Comparison of ENCODE assay signal across 21 cellular contexts in genomic region chr5:81265101-81265500, GRCh38. TPM values are rescaled to one million over a fixed set of nuclear protein-coding genes. Genes with fewer than 3 reads are reported as not detected.
A peak's percentile ranks its signal among the peaks of the same experiment; 100 is the strongest.
DNase-seq lines count a peak whose midpoint lies in the region; ATAC-seq and TF ChIP-seq lines count a peak whose summit lies in the region.
"Had no signal": no experiment of that assay in that cellular context is flagged by ENCODE, and none has a peak within 500 bp of the region (broad histone marks: within the 10 kb centered on the region; RNA-seq: fewer than 3 reads in every experiment).

No MANE protein-coding gene starts in this region.

- no peak for TF ChIP-seq POLR2A in IMR-90 (IDR thresholded peaks at IDR 0.05; ENCODE audit: low read depth, low read length)

- H3K4me1 ChIP-seq in ACC112 (ENCODE audit: control insufficient read depth, insufficient read depth, low read length, unreplicated experiment) (peaks cover 31% of the 10 kb centered on the region), IMR-90 (ENCODE audit: control insufficient read depth, insufficient read depth, low read length) (peaks cover 8% of the 10 kb centered on the region), foreskin keratinocyte (peaks cover 10% of the 10 kb centered on the region), hepatocyte (ENCODE audit: insufficient read depth) (no peaks in the 10 kb centered on the region)

- no peaks in the 10 kb centered on the region for H4K20me1 ChIP-seq in IMR-90 (ENCODE audit: insufficient read depth, low read length)
- no peaks in the 10 kb centered on the region for H4K20me1 ChIP-seq in hepatocyte (ENCODE audit: insufficient read depth, poor library complexity, severe bottlenecking)

- no peak overlapping the region for H2AK5ac ChIP-seq in IMR-90 (ENCODE audit: low read depth, low read length)

- in situ Hi-C loops in IMR-90 (cut with MboI; ENCODE audit: low sequenced_read_pairs): no loop called here

- no peak overlapping the region for H3K4me2 ChIP-seq in IMR-90 (ENCODE audit: low read depth, low read length)
- no peak overlapping the region for H3K4me2 ChIP-seq in hepatocyte
- H3K4me2 ChIP-seq: PC-9 had no signal

- H2AFZ ChIP-seq in ACC112 (ENCODE audit: low read length, unreplicated experiment) (no peak overlapping the region), IMR-90 (replicated peaks; ENCODE audit: low read length, poor library complexity) (no peak overlapping the region), hepatocyte (no peak overlapping the region)
- H2AFZ ChIP-seq: PC-9 had no signal

- H3K9ac ChIP-seq in IMR-90 (ENCODE audit: low read depth, low read length): no peak overlapping the region

- H3K4me3 ChIP-seq in ACC112 (ENCODE audit: low read depth, low read length) (no peak overlapping the region), IMR-90 (ENCODE audit: insufficient read depth, low read depth, low read length) (no peak overlapping the region), cardiac fibroblast (replicated peaks in 1 of 2; ENCODE audit: low read depth in 2 of 2, low read length in 2 of 2) (no peak overlapping the region), foreskin fibroblast (ENCODE audit: low read depth in 1 of 2, low read length in 2 of 2) (no peak overlapping the region), hepatocyte (no peak overlapping the region)
- H3K4me3 ChIP-seq: MG63, PC-9 had no signal

- no peak overlapping the region for H3K56ac ChIP-seq in IMR-90 (ENCODE audit: extremely low read depth, insufficient read depth, low read length)

- POLR2A ChIA-PET in IMR-90 (lab: Charles Lee; ENCODE audit: unreplicated experiment): no interaction called here

- H3K14ac ChIP-seq in IMR-90 (replicated peaks; ENCODE audit: low read depth, low read length): no peak overlapping the region

- H3K36me3 ChIP-seq in ACC112 (ENCODE audit: insufficient read depth, low read length) (peaks cover 8% of the 10 kb centered on the region), IMR-90 (ENCODE audit: control insufficient read depth, insufficient read depth, low read length) (no peaks in the 10 kb centered on the region), hepatocyte (replicated peaks; ENCODE audit: insufficient read depth, low read depth) (no peaks in the 10 kb centered on the region)

- CTCF ChIA-PET in IMR-90 (lab: Yijun Ruan, JAX): no interaction called here

- H3K27ac ChIP-seq in ACC112 (ENCODE audit: low read depth, low read length): 0 out of 2 replicates have a peak overlapping the region, but pooled peaks have one; percentile 2
- no peak overlapping the region for H3K27ac ChIP-seq in IMR-90 (ENCODE audit: insufficient read depth, low read length)
- H3K27ac ChIP-seq in foreskin keratinocyte: no peak overlapping the region
- no peak overlapping the region for H3K27ac ChIP-seq in hepatocyte
- H3K27ac ChIP-seq: 22Rv1, PC-9, RWPE1 had no signal

- no peak overlapping the region for H2AK9ac ChIP-seq in IMR-90 (replicated peaks; ENCODE audit: low read depth, low read length, poor library complexity)

- dilution Hi-C loops in IMR-90 (cut with HindIII; ENCODE audit: low sequenced_read_pairs, unreplicated experiment): no loop called here

- no peaks in the 10 kb centered on the region for H3K9me3 ChIP-seq in IMR-90 (ENCODE audit: control insufficient read depth, insufficient read depth, low read length)
- H3K9me3 ChIP-seq in hepatocyte (ENCODE audit: low read depth): no peaks in the 10 kb centered on the region

- TF ChIP-seq RAD21 in IMR-90 (IDR thresholded peaks at IDR 0.05; ENCODE audit: low read length): no peak

- DNase-seq in IMR-90: peak; percentile 66
- DNase-seq in cardiac fibroblast (ENCODE audit: low read depth in 2 of 2): peak; percentile 31 to 76
- peak; percentile 16 to 57 for DNase-seq in foreskin fibroblast
- no peak for DNase-seq in foreskin keratinocyte
- no peak for DNase-seq in hepatocyte (ENCODE audit: low spot score)
- DNase-seq in NCI-H1417 (lab: John Stamatoyannopoulos, UW): no peak
- DNase-seq: CD8-positive, alpha-beta T cell; DMS53; EL; Karpas-422; MG63; NCI-H1048; NCI-H1436 treated with DMSO at 0.1 percent for 48 hours; NCI-H2029; NCI-H526; PC-9 had no signal

- H4K91ac ChIP-seq in IMR-90 (ENCODE audit: insufficient read depth, low read depth, low read length): no peak overlapping the region

- no TSS peak for BruUV-seq in IMR-90 (replicated peaks; lab: Mats Ljungman, UMichigan)

- H3K23ac ChIP-seq in IMR-90 (ENCODE audit: low read depth, low read length): no peak overlapping the region

- H4K8ac ChIP-seq in IMR-90 (ENCODE audit: low read depth in 2 of 2, low read length in 2 of 2): no peak overlapping the region

- peaks cover 4% of the 10 kb centered on the region; the same call in 1 of the 2 replicates for H3K9me1 ChIP-seq in IMR-90 (ENCODE audit: insufficient read depth, low read length)

- H3K79me1 ChIP-seq in IMR-90 (ENCODE audit: low read depth in 1 of 2, low read length in 2 of 2): peaks cover 22 to 29% of the 10 kb centered on the region in 2 experiments

- H3K27me3 ChIP-seq in ACC112 (ENCODE audit: insufficient read depth, low read length) (no peaks in the 10 kb centered on the region), IMR-90 (ENCODE audit: control insufficient read depth, insufficient read depth, low read length) (no peaks in the 10 kb centered on the region), foreskin keratinocyte (no peaks in the 10 kb centered on the region), hepatocyte (no peaks in the 10 kb centered on the region)
- H3K27me3 ChIP-seq: MG63 had no signal

- H3K4ac ChIP-seq in IMR-90 (ENCODE audit: low read depth, low read length): no peak overlapping the region

- H3K79me2 ChIP-seq in ACC112 (ENCODE audit: control insufficient read depth, insufficient read depth, low read length, unreplicated experiment) (peaks cover 18% of the 10 kb centered on the region), hepatocyte (peaks cover 33% of the 10 kb centered on the region)

- intact Hi-C loops in IMR-90 (cut with micrococcal nuclease): no loop called here

- no peak for TF ChIP-seq CTCF in IMR-90 (conservative IDR thresholded peaks at IDR 0.05; ENCODE audit: low read depth, low read length)
- TF ChIP-seq CTCF in cardiac fibroblast (IDR thresholded peaks at IDR 0.05; ENCODE audit: low read depth, low read length): no peak
- TF ChIP-seq CTCF in foreskin fibroblast (IDR thresholded peaks at IDR 0.05; ENCODE audit: low read depth, low read length): no peak
- no peak for TF ChIP-seq CTCF in foreskin keratinocyte (conservative IDR thresholded peaks at IDR 0.05)
- no peak for TF ChIP-seq CTCF in hepatocyte (IDR thresholded peaks at IDR 0.05; ENCODE audit: poor library complexity)

- no peak overlapping the region for H2BK5ac ChIP-seq in IMR-90 (ENCODE audit: low read depth, low read length, poor library complexity, severe bottlenecking)

- H4K5ac ChIP-seq in IMR-90 (ENCODE audit: low read depth, low read length): no peak overlapping the region

- no peaks in the 10 kb centered on the region for H3K9me2 ChIP-seq in hepatocyte (replicated peaks; ENCODE audit: insufficient read depth)

- ATAC-seq in IMR-90 (ENCODE audit: low read depth): peak; percentile 82
- ATAC-seq in foreskin keratinocyte: no peak
- no peak for ATAC-seq in HG03135 (IDR thresholded peaks at IDR 0.05; ENCODE audit: unreplicated experiment)
- ATAC-seq: CD8-positive, alpha-beta T cell had no signal

- no peak overlapping the region for H2BK20ac ChIP-seq in IMR-90 (ENCODE audit: low read depth, low read length)

- no peak overlapping the region for H3K18ac ChIP-seq in IMR-90 (ENCODE audit: low read depth, low read length)

- H2BK15ac ChIP-seq in IMR-90 (ENCODE audit: low read depth, low read length): no peak overlapping the region

- H2BK120ac ChIP-seq in IMR-90 (ENCODE audit: low read depth, low read length): no peak overlapping the region

TF ChIP-seq in IMR-90, 13 proteins besides CTCF, POLR2A, EP300 and RAD21 (continues in another document):
- no peak for TF ChIP-seq MAZ (IDR thresholded peaks at IDR 0.05; ENCODE audit: borderline replicate concordance, low read depth, low read length)
- no peak for TF ChIP-seq RFX5 (IDR thresholded peaks at IDR 0.05; ENCODE audit: low read depth, low read length)
- no peak for TF ChIP-seq ELK1 (IDR thresholded peaks at IDR 0.05; ENCODE audit: borderline replicate concordance, low read depth, low read length)
- no peak for TF ChIP-seq CHD1 (IDR thresholded peaks at IDR 0.05; ENCODE audit: low read depth, low read length)
- TF ChIP-seq NFE2L2 (IDR thresholded peaks at IDR 0.05; ENCODE audit: low read depth, low read length): no peak
- no peak for TF ChIP-seq FOS (IDR thresholded peaks at IDR 0.05; ENCODE audit: low read depth, low read length)
- no peak for TF ChIP-seq CEBPB (IDR thresholded peaks at IDR 0.05; ENCODE audit: low read depth, low read length)
- no peak for TF ChIP-seq SMC3 (IDR thresholded peaks at IDR 0.05; ENCODE audit: low read depth, low read length)
- no peak for TF ChIP-seq RCOR1 (IDR thresholded peaks at IDR 0.05; ENCODE audit: insufficient replicate concordance, low read length)

RNA-seq across cellular contexts. Expression of gene CKMT2, which starts 32.0 kb away (rescaled TPM):
- total RNA-seq in IMR-90 (2012; rRNA removed) (0.28 and 0.36 TPM in 2 replicates), foreskin keratinocyte (not detected in 2 replicates), hepatocyte (5.0 and 5.5 TPM in 2 replicates)
- polyA plus RNA-seq in IMR-90 (2012; rRNA removed) (0.21 and 0.36 TPM in 2 replicates), foreskin keratinocyte (not detected in 2 replicates), hepatocyte (5.3 and 7.8 TPM in 2 replicates)
- polyA plus RNA-seq in IMR-90 (2012; cell fraction: cytosol; rRNA removed): 0.31 TPM in 1 of 2 replicates, not detected in the other
- 0.23 and 0.26 TPM in 2 replicates for polyA plus RNA-seq in IMR-90 (2012; cell fraction: nucleus; rRNA removed; ENCODE audit: low replicate concordance)
- total RNA-seq: CD8-positive, alpha-beta T cell; PC-9 had no signal
- polyA plus RNA-seq: IgD-negative memory B cell had no signal

RNA-seq across cellular contexts. Expression of gene ZCCHC9, which starts 36.3 kb away (rescaled TPM):
- 24.6 and 41.1 TPM in 2 replicates for total RNA-seq in IMR-90 (2012; rRNA removed)
- 16.9 and 20.4 TPM in 2 replicates for polyA plus RNA-seq in IMR-90 (2012; rRNA removed)
- polyA plus RNA-seq in IMR-90 (2012; cell fraction: cytosol; rRNA removed): 2.6 and 2.9 TPM in 2 replicates
- polyA plus RNA-seq in IMR-90 (2012; cell fraction: nucleus; rRNA removed; ENCODE audit: low replicate concordance): 5.7 and 21.7 TPM in 2 replicates
- 29.8 TPM in 2 replicates for total RNA-seq in foreskin keratinocyte
- 25.5 and 27.8 TPM in 2 replicates for polyA plus RNA-seq in foreskin keratinocyte
- 33.7 and 35.2 TPM in 2 replicates for total RNA-seq in hepatocyte
- polyA plus RNA-seq in hepatocyte: 22.8 and 28.2 TPM in 2 replicates

Comparison
In these comparisons a context has a peak if more than half of its experiments do, and no peak if none do; other contexts are left out.
1. DNase-seq: peak in IMR-90 (single experiment), cardiac fibroblast (2 of 2) and foreskin fibroblast (2 of 2); none in foreskin keratinocyte (0 of 2), hepatocyte (single experiment) and NCI-H1417 (0 of 3).